Comparison of ENCODE assay signal across 22 cellular contexts in the genomic region with DNA sequence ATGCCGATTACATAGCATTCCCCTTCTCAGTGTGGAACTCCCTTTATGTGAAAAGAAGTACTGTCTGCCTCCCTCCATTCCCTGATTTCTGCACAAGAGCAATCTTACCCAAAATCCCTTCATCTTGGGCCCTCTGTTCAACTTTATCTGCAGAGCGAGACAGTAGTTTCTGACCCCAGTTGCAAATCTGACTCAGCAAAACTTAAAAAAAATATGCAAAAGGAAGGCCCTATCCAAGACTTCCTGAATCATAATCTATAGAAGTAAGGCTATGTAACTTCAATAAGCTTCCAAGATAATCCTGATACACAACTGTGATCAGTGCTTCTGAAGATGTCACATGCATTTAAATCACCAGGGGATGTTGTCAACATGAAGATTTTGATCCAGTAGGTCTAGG.
"Had no signal": no experiment of that assay in that cellular context is flagged by ENCODE, and none has a peak within 500 bp of the region (broad histone marks: within the 10 kb centered on the region; RNA-seq: fewer than 3 reads in every experiment).

No MANE protein-coding gene starts in this region.

- H3K36me3 ChIP-seq: colonic mucosa, gastroesophageal sphincter, heart left ventricle, left ventricle myocardium inferior, lower lobe of right lung had no signal

- H2AFZ ChIP-seq: hepatocyte had no signal

- H3K27ac ChIP-seq: colonic mucosa, epithelial cell of prostate, foreskin keratinocyte, gastroesophageal sphincter, heart left ventricle, hepatocyte, left ventricle myocardium inferior, lower lobe of right lung had no signal

- ATAC-seq: effector memory CD8-positive, alpha-beta T cell; foreskin keratinocyte; gastroesophageal sphincter; heart left ventricle; left lobe of liver had no signal

- DNase-seq: cerebellar nuclear complex; cortex of kidney; effector CD8-positive, alpha-beta T cell; effector memory CD8-positive, alpha-beta T cell; endodermal cell; erythroblast; heart left ventricle; hypothalamus; immature natural killer cell; kidney; kidney glomerular epithelial cell; left ventricle myocardium inferior; lower lobe of right lung; mesenchymal stem cell; midbrain had no signal

- H3K27me3 ChIP-seq: colonic mucosa, foreskin keratinocyte, gastroesophageal sphincter, heart left ventricle, hepatocyte had no signal

- H3K9me3 ChIP-seq: colonic mucosa had no signal

- H3K4me1 ChIP-seq: colonic mucosa, foreskin keratinocyte, gastroesophageal sphincter, heart left ventricle, left ventricle myocardium inferior, lower lobe of right lung had no signal

- H3K79me2 ChIP-seq: hepatocyte had no signal

- H3K4me2 ChIP-seq: hepatocyte had no signal

- FAIRE-seq: frontal cortex, kidney had no signal

- H3K4me3 ChIP-seq: colonic mucosa, gastroesophageal sphincter, heart left ventricle, hepatocyte, left ventricle myocardium inferior, lower lobe of right lung had no signal
